Comparison of ENCODE assay signal across 1 cellular context in the genomic region with DNA sequence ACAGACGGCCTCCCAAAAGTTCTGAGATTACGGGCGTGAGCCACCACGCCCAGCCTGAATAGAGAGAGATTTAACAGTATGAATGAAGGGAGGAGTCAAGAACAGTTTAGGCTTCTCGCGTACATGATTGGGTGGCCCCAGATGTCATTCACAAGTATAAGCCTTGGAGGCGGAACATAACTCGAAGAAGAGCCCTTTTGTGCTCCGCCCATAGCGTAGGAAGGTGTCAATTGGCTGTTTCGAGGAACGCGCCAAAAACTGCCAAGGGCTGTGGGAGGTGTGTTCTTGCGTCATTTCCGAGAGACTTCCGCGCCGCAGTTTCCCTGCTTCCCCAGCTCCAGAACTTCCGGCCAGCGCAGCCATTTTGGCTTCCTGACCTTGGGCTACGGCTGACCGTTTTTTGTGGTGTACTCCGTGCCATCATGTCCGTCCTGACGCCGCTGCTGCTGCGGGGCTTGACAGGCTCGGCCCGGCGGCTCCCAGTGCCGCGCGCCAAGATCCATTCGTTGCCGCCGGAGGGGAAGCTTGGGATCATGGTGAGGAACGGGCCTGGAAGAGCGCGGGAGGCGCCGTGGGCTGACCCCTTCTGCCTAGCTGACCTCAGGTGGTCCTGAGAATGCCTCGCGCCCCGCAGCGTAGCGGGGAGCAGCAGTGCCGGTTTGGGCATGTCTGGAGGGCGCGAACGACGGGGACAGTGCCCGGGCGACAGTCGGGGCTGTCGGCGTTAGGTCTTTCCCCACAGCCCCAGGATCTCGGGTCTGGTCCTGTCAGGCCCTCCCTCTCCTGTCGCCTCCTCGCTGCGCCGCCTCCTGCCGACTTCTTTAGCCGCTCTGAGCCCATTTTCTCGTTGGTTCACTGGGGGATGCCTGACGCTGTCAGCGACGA.
TF ChIP-seq lines count a peak whose summit lies in the region.

A gene with protein sequence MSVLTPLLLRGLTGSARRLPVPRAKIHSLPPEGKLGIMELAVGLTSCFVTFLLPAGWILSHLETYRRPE (plus strand): TSS at position 362 of the 885 bp plus-strand sequence. CDS start 61 bp downstream, at position 423.

TF ChIP-seq in liver, 16 proteins besides CTCF, POLR2A, EP300 and RAD21 (continued from another document):
- TF ChIP-seq, protein P1, sequence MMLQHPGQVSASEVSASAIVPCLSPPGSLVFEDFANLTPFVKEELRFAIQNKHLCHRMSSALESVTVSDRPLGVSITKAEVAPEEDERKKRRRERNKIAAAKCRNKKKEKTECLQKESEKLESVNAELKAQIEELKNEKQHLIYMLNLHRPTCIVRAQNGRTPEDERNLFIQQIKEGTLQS (IDR thresholded peaks at IDR 0.05), result peak; percentile 84
- TF ChIP-seq NR2F2 (IDR thresholded peaks at IDR 0.05) (peak; percentile 80), FOXA2 (IDR thresholded peaks at IDR 0.05) (no peak), SP1 (IDR thresholded peaks at IDR 0.05) (peak; percentile 88), GABPA (IDR thresholded peaks at IDR 0.05 in 1 of 2, conservative IDR thresholded peaks at IDR 0.05 in 1 of 2) (peak; percentile 94 to 98), YY1 (IDR thresholded peaks at IDR 0.05) (peak; percentile 99), TAF1 (conservative IDR thresholded peaks at IDR 0.05) (no peak)
- TF ChIP-seq, protein P2, sequence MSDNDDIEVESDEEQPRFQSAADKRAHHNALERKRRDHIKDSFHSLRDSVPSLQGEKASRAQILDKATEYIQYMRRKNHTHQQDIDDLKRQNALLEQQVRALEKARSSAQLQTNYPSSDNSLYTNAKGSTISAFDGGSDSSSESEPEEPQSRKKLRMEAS (IDR thresholded peaks at IDR 0.05), result peak; percentile 84
- TF ChIP-seq, protein P3, sequence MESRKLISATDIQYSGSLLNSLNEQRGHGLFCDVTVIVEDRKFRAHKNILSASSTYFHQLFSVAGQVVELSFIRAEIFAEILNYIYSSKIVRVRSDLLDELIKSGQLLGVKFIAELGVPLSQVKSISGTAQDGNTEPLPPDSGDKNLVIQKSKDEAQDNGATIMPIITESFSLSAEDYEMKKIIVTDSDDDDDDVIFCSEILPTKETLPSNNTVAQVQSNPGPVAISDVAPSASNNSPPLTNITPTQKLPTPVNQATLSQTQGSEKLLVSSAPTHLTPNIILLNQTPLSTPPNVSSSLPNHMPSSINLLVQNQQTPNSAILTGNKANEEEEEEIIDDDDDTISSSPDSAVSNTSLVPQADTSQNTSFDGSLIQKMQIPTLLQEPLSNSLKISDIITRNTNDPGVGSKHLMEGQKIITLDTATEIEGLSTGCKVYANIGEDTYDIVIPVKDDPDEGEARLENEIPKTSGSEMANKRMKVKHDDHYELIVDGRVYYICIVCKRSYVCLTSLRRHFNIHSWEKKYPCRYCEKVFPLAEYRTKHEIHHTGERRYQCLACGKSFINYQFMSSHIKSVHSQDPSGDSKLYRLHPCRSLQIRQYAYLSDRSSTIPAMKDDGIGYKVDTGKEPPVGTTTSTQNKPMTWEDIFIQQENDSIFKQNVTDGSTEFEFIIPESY (IDR thresholded peaks at IDR 0.05), result no peak
